In genomic region chr16:55661842-55662479, GRCh38 we compare ENCODE assay signal across 18 cellular contexts. TPM values are rescaled to one million over a fixed set of nuclear protein-coding genes. Genes with fewer than 3 reads are reported as not detected.
DNase-seq lines count a peak whose midpoint lies in the region; ATAC-seq and TF ChIP-seq lines count a peak whose summit lies in the region.
"Had no signal": no experiment of that assay in that cellular context is flagged by ENCODE, and none has a peak within 500 bp of the region (broad histone marks: within the 10 kb centered on the region; RNA-seq: fewer than 3 reads in every experiment).

No MANE protein-coding gene starts in this region.

- H3K9me3 Mint-ChIP-seq in activated naive CD4-positive, alpha-beta T cell treated with anti-CD3 and anti-CD28 coated beads, Interleukin-2, amount 10 ng/mL, durations not matched to agents 7 days and 5 days = no peaks in the 10 kb centered on the region

- no peak overlapping the region for H3K27ac Mint-ChIP-seq in activated naive CD4-positive, alpha-beta T cell treated with anti-CD3 and anti-CD28 coated beads, Interleukin-2, amount 10 ng/mL, durations not matched to agents 7 days and 5 days
- H3K27ac Mint-ChIP-seq: memory B cell had no signal

- no peaks in the 10 kb centered on the region for H3K4me1 Mint-ChIP-seq in activated naive CD4-positive, alpha-beta T cell treated with anti-CD3 and anti-CD28 coated beads, Interleukin-2, amount 10 ng/mL, durations not matched to agents 7 days and 5 days
- H3K4me1 Mint-ChIP-seq: memory B cell had no signal

- CTCF ChIA-PET in RWPE1 (lab: Yijun Ruan, JAX) = interaction anchor here (0.7 kb wide), 1 partner anchor 14 kb away, joined by 3 read pairs; no protein-coding TSS in a partner anchor
- CTCF ChIA-PET in activated naive CD4-positive, alpha-beta T cell treated with anti-CD3 and anti-CD28 coated beads, Interleukin-2, amount 10 ng/mL, durations not matched to agents 7 days and 5 days (lab: Charles Lee) = interaction anchor here (1.3 kb wide), 1 partner anchor 197 kb away, joined by 3 read pairs; no protein-coding TSS in a partner anchor

- peak; percentile 80 for DNase-seq in EL
- DNase-seq in RWPE1 (ENCODE audit: low spot score) = peak; percentile 53
- DNase-seq in foreskin melanocyte = peak; percentile 61
- DNase-seq in sciatic nerve (ENCODE audit: low spot score) = peak; percentile 26
- DNase-seq in activated naive CD4-positive, alpha-beta T cell treated with anti-CD3 and anti-CD28 coated beads, Interleukin-2, amount 10 ng/mL, durations not matched to agents 7 days and 5 days = no peak
- DNase-seq: activated naive CD4-positive, alpha-beta T cell; Kasumi-1; NCI-H1930; NCI-H526 treated with DMSO at 0.1 percent for 48 hours; stimulated activated CD4-positive, alpha-beta T cell treated with anti-CD3 and anti-CD28 coated beads, Interleukin-4, amount 100 ng/mL, for 4 hours; T-helper 1 cell; upper lobe of right lung had no signal

- no peak for TF ChIP-seq CTCF in RWPE1 (conservative IDR thresholded peaks at IDR 0.05; ENCODE audit: low read depth)

- intact Hi-C loops in sciatic nerve (cut with DNase I) = no loop called here

- ATAC-seq in sciatic nerve = peak; percentile 61
- ATAC-seq in HG03159 (IDR thresholded peaks at IDR 0.05; ENCODE audit: unreplicated experiment) = no peak
- no peak for ATAC-seq in GM18505 (IDR thresholded peaks at IDR 0.05; ENCODE audit: unreplicated experiment)
- ATAC-seq: activated CD4-positive, CD25-positive, alpha-beta regulatory T cell treated with anti-CD3 and anti-CD28 coated beads, Interleukin-2, amount 50 U/mL, for 24 hours; Panc1; upper lobe of right lung had no signal

- TF ChIP-seq POLR2A in GM18505 (IDR thresholded peaks at IDR 0.05; ENCODE audit: borderline replicate concordance, extremely low read depth, insufficient read depth, insufficient read length) = no peak

- no peak overlapping the region for H3K4me3 Mint-ChIP-seq in activated naive CD4-positive, alpha-beta T cell treated with anti-CD3 and anti-CD28 coated beads, Interleukin-2, amount 10 ng/mL, durations not matched to agents 7 days and 5 days
- H3K4me3 Mint-ChIP-seq: memory B cell had no signal

- peaks cover 13% of the 10 kb centered on the region for H3K27me3 Mint-ChIP-seq in activated naive CD4-positive, alpha-beta T cell treated with anti-CD3 and anti-CD28 coated beads, Interleukin-2, amount 10 ng/mL, durations not matched to agents 7 days and 5 days

- no peaks in the 10 kb centered on the region for H3K36me3 Mint-ChIP-seq in activated naive CD4-positive, alpha-beta T cell treated with anti-CD3 and anti-CD28 coated beads, Interleukin-2, amount 10 ng/mL, durations not matched to agents 7 days and 5 days
- H3K36me3 Mint-ChIP-seq: memory B cell had no signal

- peak overlapping the region; percentile 84 for H3K27ac ChIP-seq in RWPE1
- H3K27ac ChIP-seq: neutrophil, upper lobe of right lung had no signal

- POLR2A ChIA-PET in RWPE1 (lab: Yijun Ruan, JAX; ENCODE audit: low non-redundant PET) = no interaction called here

RNA-seq across cellular contexts. Expression of gene SLC6A2, which starts 6.2 kb away (rescaled TPM):
- 1.1 TPM for total RNA-seq in sciatic nerve
- total RNA-seq: upper lobe of right lung had no signal
